In the genomic region with DNA sequence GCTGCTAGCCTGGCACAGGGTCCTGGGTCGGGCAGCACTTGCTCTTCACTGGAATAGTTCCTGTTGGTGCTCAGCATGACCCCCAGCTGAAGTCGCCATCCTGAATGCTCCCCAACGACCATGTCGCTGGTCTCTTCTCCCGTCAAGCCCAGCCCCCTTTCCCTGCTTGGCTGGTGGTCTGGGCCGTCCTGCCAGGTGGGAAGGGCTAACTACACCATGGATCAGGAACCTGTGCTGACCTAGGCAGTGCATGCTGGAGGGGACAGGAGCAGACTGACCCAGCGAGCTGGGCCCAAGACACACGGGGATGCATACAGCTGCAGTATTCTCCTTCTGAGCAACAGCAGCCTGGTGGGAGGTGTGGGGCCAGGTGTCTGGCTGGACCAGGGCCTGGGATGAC, we compare ENCODE assay signal across 15 cellular contexts. TPM values are rescaled to one million over a fixed set of nuclear protein-coding genes. Genes with fewer than 3 reads are reported as not detected.
DNase-seq lines count a peak whose midpoint lies in the region; ATAC-seq and TF ChIP-seq lines count a peak whose summit lies in the region.
"Had no signal": no experiment of that assay in that cellular context is flagged by ENCODE, and none has a peak within 500 bp of the region (broad histone marks: within the 10 kb centered on the region; RNA-seq: fewer than 3 reads in every experiment).

No MANE protein-coding gene starts in this region.

- peaks cover 0 to 7% of the 10 kb centered on the region in 2 donors for H3K36me3 Mint-ChIP-seq in activated naive CD4-positive, alpha-beta T cell treated with anti-CD3 and anti-CD28 coated beads, Interleukin-2, amount 50 U/mL, for 72 hours
- peaks cover 0 to under 1% (median 0%) of the 10 kb centered on the region in 3 experiments; a peak in 1 of 7 replicates for H3K36me3 Mint-ChIP-seq in H9 (ENCODE audit: insufficient read depth in 1 of 3, low read depth in 3 of 3)
- peaks cover 33% of the 10 kb centered on the region for H3K36me3 Mint-ChIP-seq in dendritic cell treated with granulocyte-macrophage colony-stimulating factor and Interleukin-4, amounts not matched to agents 40 ng/mL and 50 ng/mL, for 4 days (ENCODE audit: low read depth)
- peaks cover 0 to 2% of the 10 kb centered on the region in 2 donors for H3K36me3 Mint-ChIP-seq in stimulated activated naive B cell treated with anti-CD40 and anti-IgM and Interleukin-4, amounts not matched to agents 10 μg/mL and 1 μg/mL and 100 μg/mL, for 72 hours

- no peaks in the 10 kb centered on the region for H4K20me1 ChIP-seq in H9 (ENCODE audit: control insufficient read depth, insufficient read depth, insufficient read length)

- peaks cover 45 to 66% of the 10 kb centered on the region in 2 experiments for H3K4me1 Mint-ChIP-seq in H9
- H3K4me1 Mint-ChIP-seq in dendritic cell treated with granulocyte-macrophage colony-stimulating factor and Interleukin-4, amounts not matched to agents 40 ng/mL and 50 ng/mL, for 4 days (ENCODE audit: low read depth) = peaks cover 71% of the 10 kb centered on the region
- H3K4me1 Mint-ChIP-seq in stimulated activated naive B cell treated with anti-CD40 and anti-IgM and Interleukin-4, amounts not matched to agents 10 μg/mL and 1 μg/mL and 100 μg/mL, for 72 hours = peaks cover 24 to 46% of the 10 kb centered on the region in 2 donors

- H3T11ph ChIP-seq in H9 (ENCODE audit: low read length) = no peak overlapping the region

- H4K91ac ChIP-seq in H9 (ENCODE audit: insufficient read length, low read depth, low read length) = peak overlapping the region; percentile 6

- no peak overlapping the region for H2AFZ ChIP-seq in H9 (ENCODE audit: low read length)

- H4K5ac ChIP-seq in H9 (ENCODE audit: insufficient read length, low read depth, low read length) = no peak overlapping the region

- intact Hi-C loops in dendritic cell treated with granulocyte-macrophage colony-stimulating factor and Interleukin-4, amounts not matched to agents 40 ng/mL and 50 ng/mL, for 4 days (cut with micrococcal nuclease) = no loop called here

- H4K8ac ChIP-seq in H9 (replicated peaks; ENCODE audit: insufficient read length, low read depth, low read length) = no peak overlapping the region

- H3K27me3 Mint-ChIP-seq in H9 (ENCODE audit: low read depth) = peaks cover under 1% of the 10 kb centered on the region; the same call in 1 of the 2 replicates
- no peaks in the 10 kb centered on the region for H3K27me3 Mint-ChIP-seq in dendritic cell treated with granulocyte-macrophage colony-stimulating factor and Interleukin-4, amounts not matched to agents 40 ng/mL and 50 ng/mL, for 4 days
- H3K27me3 Mint-ChIP-seq in stimulated activated naive B cell treated with anti-CD40 and anti-IgM and Interleukin-4, amounts not matched to agents 10 μg/mL and 1 μg/mL and 100 μg/mL, for 72 hours = no peaks in the 10 kb centered on the region
- H3K27me3 Mint-ChIP-seq: B cell had no signal

- TF ChIP-seq CTCF in H9 (conservative IDR thresholded peaks at IDR 0.05) = no peak

- H3K9ac ChIP-seq in H9 (ENCODE audit: extremely low read depth, insufficient read length, low read length) = no peak overlapping the region

- H3K27ac Mint-ChIP-seq in activated naive CD4-positive, alpha-beta T cell treated with anti-CD3 and anti-CD28 coated beads, Interleukin-2, amount 50 U/mL, for 72 hours = peak overlapping the region; percentile 61 to 83
- H3K27ac Mint-ChIP-seq in H9 = no peak overlapping the region
- H3K27ac Mint-ChIP-seq in dendritic cell treated with granulocyte-macrophage colony-stimulating factor and Interleukin-4, amounts not matched to agents 40 ng/mL and 50 ng/mL, for 4 days = peak overlapping the region; percentile 94
- H3K27ac Mint-ChIP-seq in stimulated activated naive B cell treated with anti-CD40 and anti-IgM and Interleukin-4, amounts not matched to agents 10 μg/mL and 1 μg/mL and 100 μg/mL, for 72 hours = peak overlapping the region; percentile 65
- H3K27ac Mint-ChIP-seq: B cell had no signal

- H3K79me1 ChIP-seq in H9 (ENCODE audit: insufficient read depth, low read depth, low read length, poor library complexity, severe bottlenecking) = no peaks in the 10 kb centered on the region

- no peaks in the 10 kb centered on the region for H3K9me3 ChIP-seq in H9 (ENCODE audit: control insufficient read depth, low read depth, low read length)

- H3K9me3 Mint-ChIP-seq in activated naive CD4-positive, alpha-beta T cell treated with anti-CD3 and anti-CD28 coated beads, Interleukin-2, amount 50 U/mL, for 72 hours = no peaks in the 10 kb centered on the region
- no peaks in the 10 kb centered on the region; a peak in 1 of 5 replicates for H3K9me3 Mint-ChIP-seq in H9
- no peaks in the 10 kb centered on the region for H3K9me3 Mint-ChIP-seq in dendritic cell treated with granulocyte-macrophage colony-stimulating factor and Interleukin-4, amounts not matched to agents 40 ng/mL and 50 ng/mL, for 4 days
- H3K9me3 Mint-ChIP-seq in stimulated activated naive B cell treated with anti-CD40 and anti-IgM and Interleukin-4, amounts not matched to agents 10 μg/mL and 1 μg/mL and 100 μg/mL, for 72 hours = no peaks in the 10 kb centered on the region

- no peak overlapping the region for H2BK120ac ChIP-seq in H9 (ENCODE audit: low read depth, low read length, poor library complexity, severe bottlenecking)

- peak overlapping the region; percentile 52 for H2AK5ac ChIP-seq in H9 (ENCODE audit: insufficient read length, low read length)

- DNase-seq in activated naive CD4-positive, alpha-beta T cell treated with anti-CD3 and anti-CD28 coated beads, Interleukin-2, amount 50 U/mL, for 72 hours (ENCODE audit: low spot score in 2 of 2) = no peak
- no peak for DNase-seq in activated naive CD4-positive, alpha-beta T cell treated with anti-CD3 and anti-CD28 coated beads, Interleukin-2, amount 50 U/mL, for 16 hours
- DNase-seq in H9 (no peak), pons (ENCODE audit: low spot score) (no peak), HuH-7.5 (ENCODE audit: low spot score) (no peak)
- no peak for DNase-seq in stimulated activated naive B cell treated with anti-CD40 and anti-IgM and Interleukin-4, amounts not matched to agents 10 μg/mL and 1 μg/mL and 100 μg/mL, for 72 hours
- no peak for DNase-seq in stimulated activated CD4-positive, alpha-beta T cell treated with anti-CD3 and anti-CD28 coated beads, Interleukin-2, amount 100 ng/mL, for 24 hours
- DNase-seq: Kasumi-1, NCI-H1105 treated with DMSO at 0.1 percent for 48 hours, NCI-H187, NCI-H446 treated with DMSO at 0.1 percent for 48 hours, NCI-H774 had no signal

- H3K27me3 ChIP-seq in H9 (ENCODE audit: insufficient read depth, low read length) = no peaks in the 10 kb centered on the region

- H3K23ac ChIP-seq in H9 (ENCODE audit: insufficient read length, low read depth, low read length) = no peak overlapping the region

- no peak overlapping the region for H2BK12ac ChIP-seq in H9 (ENCODE audit: insufficient read length, low read depth, low read length)

- H2BK15ac ChIP-seq in H9 (ENCODE audit: low read depth, low read length) = no peak overlapping the region

- H2BK20ac ChIP-seq in H9 (ENCODE audit: low read depth, low read length, poor library complexity, severe bottlenecking) = no peak overlapping the region

- no peak overlapping the region for H3K4me2 ChIP-seq in H9 (ENCODE audit: insufficient read depth, insufficient read length, low read length)

- no peak overlapping the region for H3K4ac ChIP-seq in H9 (ENCODE audit: low read depth, low read length)

- no peak overlapping the region for H2BK5ac ChIP-seq in H9 (ENCODE audit: insufficient read length, low read length)

- H3K56ac ChIP-seq in H9 (ENCODE audit: insufficient read length, low read depth, low read length) = no peak overlapping the region

- ATAC-seq in activated naive CD4-positive, alpha-beta T cell treated with anti-CD3 and anti-CD28 coated beads, Interleukin-2, amount 50 U/mL, for 72 hours = no peak
- no peak for ATAC-seq in stimulated activated naive B cell treated with anti-CD40 and anti-IgM and Interleukin-4, amounts not matched to agents 10 μg/mL and 1 μg/mL and 100 μg/mL, for 72 hours (replicated peaks)
- ATAC-seq: Right ventricle myocardium inferior had no signal

- H3K4me3 Mint-ChIP-seq in H9 = peak overlapping the region in 1 of 2 experiments; percentile 54; a peak in 1 of 5 replicates
- no peak overlapping the region for H3K4me3 Mint-ChIP-seq in dendritic cell treated with granulocyte-macrophage colony-stimulating factor and Interleukin-4, amounts not matched to agents 40 ng/mL and 50 ng/mL, for 4 days
- H3K4me3 Mint-ChIP-seq in stimulated activated naive B cell treated with anti-CD40 and anti-IgM and Interleukin-4, amounts not matched to agents 10 μg/mL and 1 μg/mL and 100 μg/mL, for 72 hours = no peak overlapping the region
- H3K4me3 Mint-ChIP-seq: B cell had no signal

- H3K4me1 ChIP-seq in H9 (ENCODE audit: insufficient read depth, low read length) = peaks cover 9% of the 10 kb centered on the region

- H3K27ac ChIP-seq in H9 (ENCODE audit: insufficient read length, low read depth, low read length) = no peak overlapping the region

- WGBS in H9 (ENCODE audit: extremely low coverage, insufficient read length, low lambda C conversion rate) = no CpG with 5 or more reads among the region's 8 CpGs

- H3K79me2 ChIP-seq in H9 (ENCODE audit: insufficient read depth, low read length) = no peaks in the 10 kb centered on the region

- no peak overlapping the region for H3K18ac ChIP-seq in H9 (ENCODE audit: insufficient read length, low read depth, low read length)

- no peak overlapping the region; the same call in 1 of the 2 replicates for H3K14ac ChIP-seq in H9 (ENCODE audit: insufficient read depth, low read length)

- no peaks in the 10 kb centered on the region for H3K23me2 ChIP-seq in H9 (ENCODE audit: insufficient read length, low read depth, low read length, poor library complexity, severe bottlenecking)

RNA-seq across cellular contexts. Expression of a gene that starts 9.2 kb away (rescaled TPM):
- total RNA-seq in activated naive CD4-positive, alpha-beta T cell treated with anti-CD3 and anti-CD28 coated beads, Interleukin-2, amount 50 U/mL, for 72 hours = 100 to 1,000 TPM in 1 of 2 donors, 10 to 100 TPM in 1; 67.2 to 103 TPM
- total RNA-seq in H9 (2021) = 76.2 and 81.9 TPM in 2 replicates

Comparison
In these comparisons a context has a peak if more than half of its experiments do, and no peak if none do; other contexts are left out.
1. H3K27ac Mint-ChIP-seq: peak in activated naive CD4-positive, alpha-beta T cell treated with anti-CD3 and anti-CD28 coated beads, Interleukin-2, amount 50 U/mL, for 72 hours (2 of 2), dendritic cell treated with granulocyte-macrophage colony-stimulating factor and Interleukin-4, amounts not matched to agents 40 ng/mL and 50 ng/mL, for 4 days (single experiment) and stimulated activated naive B cell treated with anti-CD40 and anti-IgM and Interleukin-4, amounts not matched to agents 10 μg/mL and 1 μg/mL and 100 μg/mL, for 72 hours (single experiment); none in H9 (0 of 3).